23 cellular contexts compared by ENCODE assay signal in genomic region chr20:60961551-60961950, GRCh38.
"Had no signal": no experiment of that assay in that cellular context is flagged by ENCODE, and none has a peak within 500 bp of the region (broad histone marks: within the 10 kb centered on the region; RNA-seq: fewer than 3 reads in every experiment).

No MANE protein-coding gene starts in this region.

- H3K9me3 ChIP-seq: MG63, SJSA1, SK-N-SH had no signal

- H3K27me3 ChIP-seq: MG63, SJSA1 had no signal

- ATAC-seq: Panc1, PC-3, T-cell had no signal

- H3K27ac ChIP-seq: SJSA1 had no signal

- H3K36me3 Mint-ChIP-seq: T-cell had no signal

- H3K36me3 ChIP-seq: MG63, SJSA1 had no signal

- H3K27ac Mint-ChIP-seq: T-cell had no signal

- H3K4me3 ChIP-seq: MG63, SJSA1 had no signal

- DNase-seq: Karpas-422, KBM-7, MG63, NCI-H1092, NCI-H1105 treated with DMSO at 0.1 percent for 48 hours, NCI-H1417 treated with DMSO at 0.1 percent for 48 hours, NCI-H146, NCI-H1694 treated with DMSO at 0.1 percent for 48 hours, NCI-H1930, NCI-H2081, NCI-H2107, NCI-H2227 treated with DMSO at 0.1 percent for 48 hours, NCI-H524, NCI-H526 treated with DMSO at 0.1 percent for 48 hours, NCI-H748 treated with DMSO at 0.1 percent for 48 hours, PC-3, Right ventricle myocardium superior, SIG-M5, SK-N-SH, SW 1271, T-cell had no signal

- H3K4me3 Mint-ChIP-seq: T-cell had no signal

- H3K4me1 Mint-ChIP-seq: T-cell had no signal

- H3K4me1 ChIP-seq: SJSA1 had no signal
